12 cellular contexts compared by ENCODE assay signal in the genomic region with DNA sequence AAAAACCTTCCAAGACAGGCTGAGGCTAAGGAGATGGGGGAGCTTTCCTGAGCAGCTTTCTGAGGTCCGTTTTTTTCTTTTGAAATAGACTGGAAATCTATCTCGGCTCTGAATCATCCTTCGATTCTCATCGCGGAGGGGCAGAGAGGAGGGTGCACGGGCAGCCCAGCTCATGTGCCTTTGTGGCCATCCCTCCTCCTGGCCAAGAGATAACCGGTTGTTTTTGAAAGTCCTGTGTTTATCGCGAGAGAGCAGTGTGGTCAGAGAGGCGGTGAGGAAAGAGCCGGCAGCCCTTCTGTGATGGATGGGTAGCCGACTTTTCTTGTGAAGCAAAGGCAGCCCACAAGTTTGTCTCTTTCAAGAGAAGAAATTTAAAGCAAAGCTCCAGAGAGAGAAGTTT.
DNase-seq lines count a peak whose midpoint lies in the region; ATAC-seq and TF ChIP-seq lines count a peak whose summit lies in the region.
"Had no signal": no experiment of that assay in that cellular context is flagged by ENCODE, and none has a peak within 500 bp of the region (broad histone marks: within the 10 kb centered on the region; RNA-seq: fewer than 3 reads in every experiment).

No MANE protein-coding gene starts in this region.

- TF ChIP-seq CTCF in left ventricle myocardium inferior (IDR thresholded peaks at IDR 0.05; ENCODE audit: borderline replicate concordance) (no peak), brain (conservative IDR thresholded peaks at IDR 0.05) (no peak), mesothelial cell of epicardium (IDR thresholded peaks at IDR 0.05; ENCODE audit: unreplicated experiment) (no peak)

- peak; percentile 38 to 44 for ATAC-seq in right cardiac atrium

- CTCF ChIA-PET in activated naive CD4-positive, alpha-beta T cell treated with anti-CD3 and anti-CD28 coated beads for 36 hours (lab: Charles Lee), result interaction anchor here (0.8 to 1.2 kb wide), 5 partner anchors 30 to 432 kb away, joined by 3 to 6 read pairs (median 3); no protein-coding TSS in a partner anchor

- H3K9me3 ChIP-seq in right cardiac atrium (ENCODE audit: control insufficient read depth, low read length), result no peaks in the 10 kb centered on the region
- H3K9me3 ChIP-seq in left ventricle myocardium inferior (replicated peaks), result no peaks in the 10 kb centered on the region

- H3K4me3 Mint-ChIP-seq in brain (peak overlapping the region; percentile 15 to 79 (median 73)), mesothelial cell of epicardium (peak overlapping the region; percentile 5)
- no peak overlapping the region for H3K4me3 Mint-ChIP-seq in activated naive CD4-positive, alpha-beta T cell treated with anti-CD3 and anti-CD28 coated beads for 36 hours
- H3K4me3 Mint-ChIP-seq: activated T-helper 1 cell treated with anti-CD3 and anti-CD28 coated beads, Interleukin-12 subunit alpha, Interleukin-12 subunit beta, Interleukin-2, Interleukin-4 antibody, amounts not matched to agents 30 ng/mL and 10 ng/mL and 1 ng/mL, durations not matched to agents 14 hours and 24 hours and 36 hours had no signal

- H3K27ac ChIP-seq in right cardiac atrium (ENCODE audit: low read length), result no peak overlapping the region
- no peak overlapping the region for H3K27ac ChIP-seq in left ventricle myocardium inferior (replicated peaks)

- intact Hi-C loops in right cardiac atrium (cut with DNase I) (no loop called here), left ventricle myocardium inferior (cut with micrococcal nuclease) (no loop called here)
- intact Hi-C loops in activated naive CD4-positive, alpha-beta T cell treated with anti-CD3 and anti-CD28 coated beads for 36 hours (cut with micrococcal nuclease), result no loop called here

- H3K36me3 Mint-ChIP-seq in brain (no peaks in the 10 kb centered on the region), mesothelial cell of epicardium (no peaks in the 10 kb centered on the region)
- no peaks in the 10 kb centered on the region for H3K36me3 Mint-ChIP-seq in activated naive CD4-positive, alpha-beta T cell treated with anti-CD3 and anti-CD28 coated beads for 36 hours (ENCODE audit: low read depth)

- no peaks in the 10 kb centered on the region for H3K27me3 Mint-ChIP-seq in brain
- peaks cover 2% of the 10 kb centered on the region for H3K27me3 Mint-ChIP-seq in mesothelial cell of epicardium (ENCODE audit: low read depth)
- H3K27me3 Mint-ChIP-seq in activated naive CD4-positive, alpha-beta T cell treated with anti-CD3 and anti-CD28 coated beads for 36 hours (ENCODE audit: low read depth), result no peaks in the 10 kb centered on the region

- WGBS in right cardiac atrium, result 37% methylated on average over 12 of the region's 12 CpGs

- H3K27me3 ChIP-seq in right cardiac atrium (ENCODE audit: control insufficient read depth, insufficient read depth), result no peaks in the 10 kb centered on the region
- H3K27me3 ChIP-seq in left ventricle myocardium inferior (ENCODE audit: low read depth), result no peaks in the 10 kb centered on the region

- no peaks in the 10 kb centered on the region for H3K36me3 ChIP-seq in left ventricle myocardium inferior

- H3K9me3 Mint-ChIP-seq in brain (no peaks in the 10 kb centered on the region), mesothelial cell of epicardium (no peaks in the 10 kb centered on the region)
- no peaks in the 10 kb centered on the region for H3K9me3 Mint-ChIP-seq in activated naive CD4-positive, alpha-beta T cell treated with anti-CD3 and anti-CD28 coated beads for 36 hours
- H3K9me3 Mint-ChIP-seq: activated T-helper 1 cell treated with anti-CD3 and anti-CD28 coated beads, Interleukin-12 subunit alpha, Interleukin-12 subunit beta, Interleukin-2, Interleukin-4 antibody, amounts not matched to agents 30 ng/mL and 10 ng/mL and 1 ng/mL, durations not matched to agents 14 hours and 24 hours and 36 hours had no signal

- DNase-seq in right cardiac atrium (peak in 1 of 3 donors; percentile 52), left ventricle myocardium inferior (no peak), mesothelial cell of epicardium (ENCODE audit: low spot score in 2 of 2, unreplicated experiment in 2 of 2) (no peak), NCI-H446 (lab: John Stamatoyannopoulos, UW) (no peak), NCI-H1694 treated with DMSO at 0.1 percent for 48 hours (lab: John Stamatoyannopoulos, UW) (no peak), cerebellar cortex (ENCODE audit: low spot score) (no peak)
- DNase-seq in activated naive CD4-positive, alpha-beta T cell treated with anti-CD3 and anti-CD28 coated beads for 36 hours, result no peak
- DNase-seq: cerebellar nuclear complex; NCI-H1417 treated with DMSO at 0.1 percent for 48 hours; stimulated activated naive CD4-positive, alpha-beta T cell had no signal

- peaks cover 100% of the 10 kb centered on the region for H3K4me1 Mint-ChIP-seq in brain
- peaks cover 58% of the 10 kb centered on the region for H3K4me1 Mint-ChIP-seq in mesothelial cell of epicardium
- peaks cover 30% of the 10 kb centered on the region for H3K4me1 Mint-ChIP-seq in activated naive CD4-positive, alpha-beta T cell treated with anti-CD3 and anti-CD28 coated beads for 36 hours (ENCODE audit: low read depth)

- no peak overlapping the region for H3K4me3 ChIP-seq in right cardiac atrium (ENCODE audit: low read length)
- no peak overlapping the region for H3K4me3 ChIP-seq in left ventricle myocardium inferior

- H3K27ac Mint-ChIP-seq in brain (peak overlapping the region; percentile 89 to 99 (median 92)), mesothelial cell of epicardium (peak overlapping the region; percentile 78)
- no peak overlapping the region for H3K27ac Mint-ChIP-seq in activated naive CD4-positive, alpha-beta T cell treated with anti-CD3 and anti-CD28 coated beads for 36 hours
- H3K27ac Mint-ChIP-seq: activated T-helper 1 cell treated with anti-CD3 and anti-CD28 coated beads, Interleukin-12 subunit alpha, Interleukin-12 subunit beta, Interleukin-2, Interleukin-4 antibody, amounts not matched to agents 30 ng/mL and 10 ng/mL and 1 ng/mL, durations not matched to agents 14 hours and 24 hours and 36 hours had no signal

- H3K4me1 ChIP-seq in right cardiac atrium (ENCODE audit: control insufficient read depth, insufficient read depth, low read length) (peaks cover 12% of the 10 kb centered on the region), left ventricle myocardium inferior (peaks cover 55% of the 10 kb centered on the region)
